In the genomic region with DNA sequence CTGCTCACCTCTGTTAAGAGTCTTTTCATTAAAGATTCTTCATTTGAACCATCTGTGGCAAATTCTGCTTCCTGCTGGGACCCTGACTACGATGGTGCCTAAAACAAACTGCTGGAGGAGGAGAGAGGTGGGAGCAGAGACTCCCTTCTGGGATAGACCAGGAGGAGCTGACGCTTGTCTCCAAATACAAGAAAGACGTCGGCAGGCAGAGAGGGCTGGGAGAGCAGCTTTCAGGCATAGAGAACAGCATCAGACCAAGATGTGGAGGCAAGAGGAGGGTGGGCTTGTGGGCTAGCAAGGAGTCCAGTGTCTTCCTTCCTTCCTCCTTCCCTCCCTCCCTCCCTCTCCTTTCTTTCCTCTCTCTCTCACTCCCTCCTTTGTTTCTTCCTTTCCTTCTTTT, we compare ENCODE assay signal across 33 cellular contexts.
"Had no signal": no experiment of that assay in that cellular context is flagged by ENCODE, and none has a peak within 500 bp of the region (broad histone marks: within the 10 kb centered on the region; RNA-seq: fewer than 3 reads in every experiment).

No MANE protein-coding gene starts in this region.

- H3K36me3 ChIP-seq: adrenal gland, brain microvascular endothelial cell, breast epithelium, colonic mucosa had no signal

- H3K4me3 ChIP-seq: adrenal gland, body of pancreas, breast epithelium, colonic mucosa had no signal

- FAIRE-seq: astrocyte, TTC549 had no signal

- H3K27me3 ChIP-seq: adrenal gland, body of pancreas, brain microvascular endothelial cell, colonic mucosa had no signal

- H3K4me1 ChIP-seq: adrenal gland, body of pancreas, breast epithelium, colonic mucosa had no signal

- H3K9me3 ChIP-seq: adrenal gland, colonic mucosa had no signal

- DNase-seq: activated B cell treated with CpG ODN at 0.5 μM for 24 hours; activated CD4-positive, alpha-beta memory T cell treated with anti-CD3 and anti-CD28 coated beads for 36 hours; activated CD4-positive, alpha-beta T cell treated with anti-CD3 and anti-CD28 coated beads for 4 hours; activated CD4-positive, alpha-beta T cell treated with anti-CD3 and anti-CD28 coated beads, Interleukin-2, amount 10 ng/mL, durations not matched to agents 24 days and 14 days; activated CD4-positive, alpha-beta T cell treated with anti-CD3 and anti-CD28 coated beads, Interleukin-2, amount 50 U/mL, for 1 hour; activated CD4-positive, alpha-beta T cell treated with anti-CD3 and anti-CD28 coated beads, Interleukin-2, amount 50 U/mL, for 4 hours; activated CD4-positive, CD25-positive, alpha-beta regulatory T cell treated with anti-CD3 and anti-CD28 coated beads, Interleukin-2, amount 50 U/mL, for 72 hours; activated CD8-positive, alpha-beta memory T cell treated with anti-CD3 and anti-CD28 coated beads, Interleukin-2, amount 50 U/mL, for 4 hours; activated CD8-positive, alpha-beta T cell treated with anti-CD3 and anti-CD28 coated beads for 36 hours; activated effector memory CD4-positive, alpha-beta T cell treated with anti-CD3 and anti-CD28 coated beads, Interleukin-2, amount 50 U/mL, for 16 hours; activated gamma-delta T cell treated with Interleukin-2 at 50 U/mL for 16 hours; activated naive CD4-positive, alpha-beta T cell; activated naive CD4-positive, alpha-beta T cell treated with anti-CD3 and anti-CD28 coated beads for 36 hours; activated naive CD8-positive, alpha-beta T cell treated with anti-CD3 and anti-CD28 coated beads for 36 hours; activated T-cell treated with anti-CD3 and anti-CD28 coated beads for 4 hours; activated T-cell treated with anti-CD3 and anti-CD28 coated beads, Interleukin-2, amount 50 U/mL, for 1 hour; activated T-cell treated with anti-CD3 and anti-CD28 coated beads, Interleukin-2, amount 50 U/mL, for 4 hours; activated T-cell treated with anti-CD3 and anti-CD28 coated beads, Interleukin-2, amount 50 U/mL, for 72 hours; adrenal gland; amniotic stem cell; aorta; body of pancreas; brain microvascular endothelial cell; cerebellar nuclear complex; colonic mucosa; T-helper 2 cell; T-helper 9 cell had no signal

- H3K27ac ChIP-seq: adrenal gland, body of pancreas, brain microvascular endothelial cell, breast epithelium, colonic mucosa, VCaP had no signal

- ATAC-seq: activated CD8-positive, alpha-beta T cell treated with anti-CD3 and anti-CD28 coated beads for 36 hours; activated naive CD4-positive, alpha-beta T cell treated with anti-CD3 and anti-CD28 coated beads, Interleukin-2, amount 50 U/mL, for 72 hours; activated T-cell treated with anti-CD3 and anti-CD28 coated beads, Interleukin-2, amount 50 U/mL, for 4 hours; activated T-cell treated with anti-CD3 and anti-CD28 coated beads, Interleukin-2, amount 50 U/mL, for 72 hours; activated T-helper 17 cell treated with anti-CD3 and anti-CD28 coated beads, Interleukin-2, amount 50 U/mL, for 72 hours; body of pancreas had no signal
